Comparison of ENCODE assay signal across 1 cellular context in genomic region chr17:76274559-76274956, GRCh38.
TF ChIP-seq lines count a peak whose summit lies in the region.

No MANE protein-coding gene starts in this region.

TF ChIP-seq in IMR-90, 13 proteins besides CTCF, POLR2A, EP300 and RAD21:
- TF ChIP-seq RCOR1 (IDR thresholded peaks at IDR 0.05; ENCODE audit: insufficient replicate concordance, low read length): no peak
- no peak for TF ChIP-seq CEBPB (IDR thresholded peaks at IDR 0.05; ENCODE audit: low read depth, low read length)
